In genomic region chr6:5866547-5867051, GRCh38 we compare ENCODE assay signal across 8 cellular contexts.
DNase-seq lines count a peak whose midpoint lies in the region; ATAC-seq and TF ChIP-seq lines count a peak whose summit lies in the region.

No MANE protein-coding gene starts in this region.

- DNase-seq in stimulated activated CD4-positive, alpha-beta T cell treated with anti-CD3 and anti-CD28 coated beads, Interleukin-2, amount 100 ng/mL, for 4 hours (ENCODE audit: low read depth): peak; percentile 15
- no peak for DNase-seq in stimulated activated CD4-positive, alpha-beta T cell treated with anti-CD3 and anti-CD28 coated beads, Interleukin-12 subunit alpha, Interleukin-12 subunit beta, amount 100 ng/mL, for 4 hours
- DNase-seq in SHP77 (lab: John Stamatoyannopoulos, UW): peak; percentile 71 to 74
- DNase-seq in fibroblast of lung (ENCODE audit: low read depth in 2 of 2): peak; percentile 39 to 75
- no peak for DNase-seq in occipital lobe (lab: John Stamatoyannopoulos, UW)

- no peak for TF ChIP-seq CTCF in fibroblast of lung (conservative IDR thresholded peaks at IDR 0.05 in 1 of 2, IDR thresholded peaks at IDR 0.05 in 1 of 2; ENCODE audit: low read depth in 1 of 2, low read length in 2 of 2)

- no peaks in the 10 kb centered on the region for H3K79me2 ChIP-seq in fibroblast of lung (ENCODE audit: control insufficient read depth, insufficient read depth, low read length)

- H3K27ac ChIP-seq in fibroblast of lung (ENCODE audit: insufficient read depth, low read length): no peak overlapping the region

- no peaks in the 10 kb centered on the region for H4K20me1 ChIP-seq in fibroblast of lung (ENCODE audit: control insufficient read depth, extremely low read depth, insufficient read depth, low read length)

- peak overlapping the region; percentile 63 for H2AFZ ChIP-seq in fibroblast of lung (ENCODE audit: low read length)

- H3K27me3 ChIP-seq in fibroblast of lung (ENCODE audit: control insufficient read depth, insufficient read depth, low read length) (no peaks in the 10 kb centered on the region), skeletal muscle satellite cell (ENCODE audit: control insufficient read depth, insufficient read depth, low read length) (peaks cover 4% of the 10 kb centered on the region)

- ATAC-seq in GM21576 (IDR thresholded peaks at IDR 0.05; ENCODE audit: unreplicated experiment): no peak
- ATAC-seq in HG03469 (IDR thresholded peaks at IDR 0.05; ENCODE audit: unreplicated experiment): no peak

- H3K4me2 ChIP-seq in fibroblast of lung (ENCODE audit: extremely low read depth, insufficient read depth, low read length) (peak overlapping the region; percentile 72), skeletal muscle satellite cell (ENCODE audit: low read length) (peak overlapping the region; percentile 46)

- H3K9ac ChIP-seq in fibroblast of lung (ENCODE audit: insufficient read depth, low read length) (no peak overlapping the region), skeletal muscle satellite cell (ENCODE audit: low read depth, low read length) (no peak overlapping the region)

- H3K4me3 ChIP-seq in fibroblast of lung (replicated peaks in 1 of 4; ENCODE audit: control extremely low read depth in 1 of 4, insufficient read depth in 1 of 4, low read depth in 3 of 4, low read length in 4 of 4): peak overlapping the region; percentile 26 to 51 (median 30)
- H3K4me3 ChIP-seq in skeletal muscle satellite cell (ENCODE audit: low read length): no peak overlapping the region

- H3K36me3 ChIP-seq in fibroblast of lung (ENCODE audit: control insufficient read depth, insufficient read depth, low read length) (no peaks in the 10 kb centered on the region), skeletal muscle satellite cell (ENCODE audit: insufficient read depth, low read length) (no peaks in the 10 kb centered on the region)

- H3K4me1 ChIP-seq in fibroblast of lung (ENCODE audit: control insufficient read depth, extremely low read depth, insufficient read depth, low read length) (no peaks in the 10 kb centered on the region), skeletal muscle satellite cell (ENCODE audit: control insufficient read depth, insufficient read depth, low read length) (no peaks in the 10 kb centered on the region)

- no peaks in the 10 kb centered on the region for H3K9me3 ChIP-seq in fibroblast of lung (ENCODE audit: control insufficient read depth, insufficient read depth, low read depth, low read length)
- no peaks in the 10 kb centered on the region for H3K9me3 ChIP-seq in skeletal muscle satellite cell (replicated peaks; ENCODE audit: low read length)

Comparison
In these comparisons a context has a peak if more than half of its experiments do, and no peak if none do; other contexts are left out.
1. DNase-seq: peak in stimulated activated CD4-positive, alpha-beta T cell treated with anti-CD3 and anti-CD28 coated beads, Interleukin-2, amount 100 ng/mL, for 4 hours (single experiment), SHP77 (2 of 2) and fibroblast of lung (2 of 2); none in stimulated activated CD4-positive, alpha-beta T cell treated with anti-CD3 and anti-CD28 coated beads, Interleukin-12 subunit alpha, Interleukin-12 subunit beta, amount 100 ng/mL, for 4 hours (single experiment) and occipital lobe (single experiment).